In genomic region chr6:7647504-7647903, GRCh38 we compare ENCODE assay signal across 12 cellular contexts. TPM values are rescaled to one million over a fixed set of nuclear protein-coding genes. Genes with fewer than 3 reads are reported as not detected.
DNase-seq lines count a peak whose midpoint lies in the region; ATAC-seq and TF ChIP-seq lines count a peak whose summit lies in the region.
"Had no signal": no experiment of that assay in that cellular context is flagged by ENCODE, and none has a peak within 500 bp of the region (broad histone marks: within the 10 kb centered on the region; RNA-seq: fewer than 3 reads in every experiment).

No MANE protein-coding gene starts in this region.

- DNase-seq in NCI-H2107 treated with DMSO at 0.1 percent for 48 hours (lab: John Stamatoyannopoulos, UW; ENCODE audit: unreplicated experiment), result peak; percentile 7
- no peak for DNase-seq in NCI-H2107 (lab: John Stamatoyannopoulos, UW)
- DNase-seq in GM19240 (ENCODE audit: insufficient read length, low spot score), result peak; percentile 7
- DNase-seq in activated naive CD8-positive, alpha-beta T cell treated with anti-CD3 and anti-CD28 coated beads, Interleukin-2, amount 10 ng/mL, durations not matched to agents 7 days and 5 days, result no peak
- DNase-seq in NOMO-1 treated with DMSO at 0.1 percent for 48 hours (lab: John Stamatoyannopoulos, UW; ENCODE audit: unreplicated experiment), result no peak
- no peak for DNase-seq in mucosa of descending colon
- no peak for DNase-seq in HuH-7.5 (ENCODE audit: low spot score)
- DNase-seq: DMS 273 treated with DMSO at 0.1 percent for 48 hours, SHP77, upper lobe of left lung had no signal

- H3K9me3 ChIP-seq in mucosa of descending colon, result no peaks in the 10 kb centered on the region
- H3K9me3 ChIP-seq: right atrium auricular region, upper lobe of left lung had no signal

- ATAC-seq in HG03342 (IDR thresholded peaks at IDR 0.05; ENCODE audit: unreplicated experiment) (peak; percentile 68), mucosa of descending colon (no peak)
- peak; percentile 72 for ATAC-seq in activated naive CD8-positive, alpha-beta T cell treated with anti-CD3 and anti-CD28 coated beads, Interleukin-2, amount 10 ng/mL, durations not matched to agents 7 days and 5 days (ENCODE audit: low read depth)

- H3K4me1 ChIP-seq in mucosa of descending colon (ENCODE audit: low read depth), result no peaks in the 10 kb centered on the region
- H3K4me1 ChIP-seq: right atrium auricular region, upper lobe of left lung had no signal

- intact Hi-C loops in mucosa of descending colon (cut with DNase I, micrococcal nuclease), result no loop called here

- TF ChIP-seq CTCF in mucosa of descending colon (IDR thresholded peaks at IDR 0.05), result no peak

- no peak overlapping the region for H3K4me3 ChIP-seq in mucosa of descending colon
- H3K4me3 ChIP-seq: right atrium auricular region, upper lobe of left lung had no signal

- POLR2A ChIA-PET in activated naive CD8-positive, alpha-beta T cell treated with anti-CD3 and anti-CD28 coated beads, Interleukin-2, amount 10 ng/mL, durations not matched to agents 7 days and 5 days (lab: Charles Lee), result no interaction called here

- H3K36me3 Mint-ChIP-seq in activated naive CD8-positive, alpha-beta T cell treated with anti-CD3 and anti-CD28 coated beads, Interleukin-2, amount 10 ng/mL, durations not matched to agents 7 days and 5 days, result peaks cover 2% of the 10 kb centered on the region

- no peaks in the 10 kb centered on the region for H3K36me3 ChIP-seq in mucosa of descending colon (ENCODE audit: low read depth)
- H3K36me3 ChIP-seq: right atrium auricular region, upper lobe of left lung had no signal

- peaks cover 10% of the 10 kb centered on the region for H3K4me1 Mint-ChIP-seq in activated naive CD8-positive, alpha-beta T cell treated with anti-CD3 and anti-CD28 coated beads, Interleukin-2, amount 10 ng/mL, durations not matched to agents 7 days and 5 days

- H3K27me3 Mint-ChIP-seq in activated naive CD8-positive, alpha-beta T cell treated with anti-CD3 and anti-CD28 coated beads, Interleukin-2, amount 10 ng/mL, durations not matched to agents 7 days and 5 days, result no peaks in the 10 kb centered on the region

- no peak overlapping the region for H3K4me3 Mint-ChIP-seq in activated naive CD8-positive, alpha-beta T cell treated with anti-CD3 and anti-CD28 coated beads, Interleukin-2, amount 10 ng/mL, durations not matched to agents 7 days and 5 days

- H3K9me3 Mint-ChIP-seq in activated naive CD8-positive, alpha-beta T cell treated with anti-CD3 and anti-CD28 coated beads, Interleukin-2, amount 10 ng/mL, durations not matched to agents 7 days and 5 days, result no peaks in the 10 kb centered on the region

- H3K27ac Mint-ChIP-seq in activated naive CD8-positive, alpha-beta T cell treated with anti-CD3 and anti-CD28 coated beads, Interleukin-2, amount 10 ng/mL, durations not matched to agents 7 days and 5 days, result peak overlapping the region; percentile 28

RNA-seq across cellular contexts. Expression of gene SNRNP48, which starts 57.5 kb away (rescaled TPM):
- 10 to 100 TPM; 19.8 to 21.6 TPM for total RNA-seq in activated naive CD8-positive, alpha-beta T cell treated with anti-CD3 and anti-CD28 coated beads, Interleukin-2, amount 10 ng/mL, durations not matched to agents 7 days and 5 days
- total RNA-seq in mucosa of descending colon, result 10 to 100 TPM; 10.6 to 14.2 (median 11.0) TPM

Comparison
In these comparisons a context has a peak if more than half of its experiments do, and no peak if none do; other contexts are left out.
1. DNase-seq: peak in NCI-H2107 treated with DMSO at 0.1 percent for 48 hours (single experiment) and GM19240 (single experiment); none in NCI-H2107 (single experiment), activated naive CD8-positive, alpha-beta T cell treated with anti-CD3 and anti-CD28 coated beads, Interleukin-2, amount 10 ng/mL, durations not matched to agents 7 days and 5 days (single experiment), NOMO-1 treated with DMSO at 0.1 percent for 48 hours (single experiment), mucosa of descending colon (0 of 3) and HuH-7.5 (single experiment).